8 cellular contexts compared by ENCODE assay signal in genomic region chr1:234213576-234214128, GRCh38.
A peak's percentile ranks its signal among the peaks of the same experiment; 100 is the strongest.
DNase-seq lines count a peak whose midpoint lies in the region; ATAC-seq and TF ChIP-seq lines count a peak whose summit lies in the region.

No MANE protein-coding gene starts in this region.

- peaks cover 0 to 3% (median 0%) of the 10 kb centered on the region in 5 donors for H3K9me3 Mint-ChIP-seq in CD8-positive, alpha-beta memory T cell
- peaks cover 1 to 10% (median 4%) of the 10 kb centered on the region in 3 donors for H3K9me3 Mint-ChIP-seq in IgD-negative memory B cell
- H3K9me3 Mint-ChIP-seq in naive thymus-derived CD8-positive, alpha-beta T cell: peaks cover 0 to 6% (median 0%) of the 10 kb centered on the region in 9 donors

- no peaks in the 10 kb centered on the region for H3K36me3 ChIP-seq in CD8-positive, alpha-beta memory T cell (ENCODE audit: insufficient read depth, low read length)
- no peaks in the 10 kb centered on the region for H3K36me3 ChIP-seq in brain microvascular endothelial cell (replicated peaks)

- in situ Hi-C loops in brain microvascular endothelial cell (cut with HindIII; ENCODE audit: low pct_ligation_motif_present, low sequenced_read_pairs): no loop called here

- POLR2A ChIA-PET in CD8-positive, alpha-beta memory T cell (lab: Charles Lee): no interaction called here
- POLR2A ChIA-PET in naive thymus-derived CD8-positive, alpha-beta T cell (lab: Charles Lee): interaction anchor here (1.9 to 2.3 kb wide), 2 partner anchors 96 to 159 kb away, joined by 6 to 8 read pairs; partner anchors contain the start of gene COA6

- H3K4me1 Mint-ChIP-seq in CD8-positive, alpha-beta memory T cell: peaks cover 11 to 15% (median 14%) of the 10 kb centered on the region in 3 donors
- H3K4me1 Mint-ChIP-seq in IgD-negative memory B cell: peaks cover 0 to 7% (median 3%) of the 10 kb centered on the region in 3 donors
- H3K4me1 Mint-ChIP-seq in naive thymus-derived CD8-positive, alpha-beta T cell: peaks cover 8 to 18% (median 16%) of the 10 kb centered on the region in 4 donors

- H3K27ac ChIP-seq in CD8-positive, alpha-beta memory T cell (ENCODE audit: low read depth, low read length): no peak overlapping the region
- H3K27ac ChIP-seq in brain microvascular endothelial cell: no peak overlapping the region

- H3K4me1 ChIP-seq in CD8-positive, alpha-beta memory T cell (ENCODE audit: insufficient read depth, low read length): no peaks in the 10 kb centered on the region

- TF ChIP-seq CTCF in brain microvascular endothelial cell (IDR thresholded peaks at IDR 0.05; ENCODE audit: low read depth, low read length, missing control alignments): no peak

- H3K4me3 ChIP-seq in CD8-positive, alpha-beta memory T cell (ENCODE audit: low read length): no peak overlapping the region
- peak overlapping the region; percentile 35 for H3K4me3 ChIP-seq in brain microvascular endothelial cell (ENCODE audit: low read depth, low read length)

- peak overlapping the region in 1 of 8 donors; percentile 4 for H3K27ac Mint-ChIP-seq in CD8-positive, alpha-beta memory T cell
- H3K27ac Mint-ChIP-seq in IgD-negative memory B cell: no peak overlapping the region
- H3K27ac Mint-ChIP-seq in naive thymus-derived CD8-positive, alpha-beta T cell: peak overlapping the region in 3 of 10 donors; percentile 6 to 61 (median 51)

- CTCF ChIA-PET in CD8-positive, alpha-beta memory T cell (lab: Charles Lee): interaction anchor here (1.0 to 4.5 kb wide), 5 partner anchors 8 to 114 kb away, joined by 3 to 48 read pairs (median 5); no protein-coding TSS in a partner anchor

- DNase-seq in CD8-positive, alpha-beta memory T cell: no peak
- DNase-seq in brain microvascular endothelial cell: no peak
- DNase-seq in naive thymus-derived CD8-positive, alpha-beta T cell: no peak
- no peak for DNase-seq in SHP77 (lab: John Stamatoyannopoulos, UW)
- DNase-seq in NCI-H2196 treated with DMSO at 0.1 percent for 48 hours (lab: John Stamatoyannopoulos, UW; ENCODE audit: unreplicated experiment): no peak
- no peak for DNase-seq in OCI-M1 (lab: John Stamatoyannopoulos, UW)

- peak overlapping the region in 5 of 7 donors; percentile 51 to 76 (median 74) for H3K4me3 Mint-ChIP-seq in CD8-positive, alpha-beta memory T cell
- H3K4me3 Mint-ChIP-seq in IgD-negative memory B cell: peak overlapping the region in 3 of 4 donors; percentile 45 to 74 (median 63)
- H3K4me3 Mint-ChIP-seq in naive thymus-derived CD8-positive, alpha-beta T cell: peak overlapping the region; percentile 43 to 85 (median 78)

- ATAC-seq in naive thymus-derived CD8-positive, alpha-beta T cell: peak in 1 of 2 donors; percentile 23
- no peak for ATAC-seq in GM21447 (IDR thresholded peaks at IDR 0.05; ENCODE audit: unreplicated experiment)

- no peaks in the 10 kb centered on the region for H3K36me3 Mint-ChIP-seq in CD8-positive, alpha-beta memory T cell
- H3K36me3 Mint-ChIP-seq in IgD-negative memory B cell: peaks cover 3% of the 10 kb centered on the region
- H3K36me3 Mint-ChIP-seq in naive thymus-derived CD8-positive, alpha-beta T cell: no peaks in the 10 kb centered on the region

- no peaks in the 10 kb centered on the region for H3K27me3 ChIP-seq in CD8-positive, alpha-beta memory T cell (ENCODE audit: insufficient read depth, low read length, poor library complexity, severe bottlenecking)
- H3K27me3 ChIP-seq in brain microvascular endothelial cell (replicated peaks): peaks cover 23% of the 10 kb centered on the region

- peaks cover 25 to 53% of the 10 kb centered on the region in 2 donors for H3K27me3 Mint-ChIP-seq in CD8-positive, alpha-beta memory T cell
- peaks cover 34% of the 10 kb centered on the region for H3K27me3 Mint-ChIP-seq in IgD-negative memory B cell
- H3K27me3 Mint-ChIP-seq in naive thymus-derived CD8-positive, alpha-beta T cell: peaks cover 8 to 47% (median 29%) of the 10 kb centered on the region in 5 donors

- H3K9me3 ChIP-seq in CD8-positive, alpha-beta memory T cell (ENCODE audit: low read length): no peaks in the 10 kb centered on the region
